ENCODE assay signal across 9 cellular contexts in the genomic region with DNA sequence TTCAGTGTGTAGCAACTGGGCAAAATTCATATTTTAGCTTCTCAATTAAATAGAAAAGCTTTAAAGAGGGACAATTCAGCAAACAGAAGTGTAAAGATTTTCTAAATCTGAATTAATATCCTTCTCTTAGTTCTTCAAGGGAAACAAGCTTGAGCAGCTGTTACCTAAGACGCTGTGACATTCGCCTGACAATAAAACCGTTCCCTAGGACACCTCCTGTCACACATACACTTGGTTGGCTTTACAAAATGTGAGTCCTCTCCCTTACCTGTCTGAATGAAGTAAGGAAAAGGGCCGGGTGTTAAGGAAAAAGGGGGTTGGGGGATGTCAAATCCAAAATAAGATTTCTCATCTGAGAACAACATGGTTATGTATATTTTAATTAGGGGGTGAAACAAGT. TPM values are rescaled to one million over a fixed set of nuclear protein-coding genes. Genes with fewer than 3 reads are reported as not detected.
DNase-seq lines count a peak whose midpoint lies in the region; ATAC-seq and TF ChIP-seq lines count a peak whose summit lies in the region.
"Had no signal": no experiment of that assay in that cellular context is flagged by ENCODE, and none has a peak within 500 bp of the region (broad histone marks: within the 10 kb centered on the region; RNA-seq: fewer than 3 reads in every experiment).

No MANE protein-coding gene starts in this region.

- H3K27me3 Mint-ChIP-seq in central memory CD8-positive, alpha-beta T cell = no peaks in the 10 kb centered on the region

- H3K9ac ChIP-seq in BLaER1 treated with 17β-estradiol and CSF1 and Interleukin-3, amounts not matched to agents 10 nM and 100 nM = peak overlapping the region in 9 of 11 experiments; percentile 6 to 94 (median 94); a peak in 13 of 22 replicates
- no peak overlapping the region for H3K9ac ChIP-seq in HUES64 (ENCODE audit: low read depth, low read length)

- peak overlapping the region; percentile 52 to 100 (median 95); a peak in 21 of 22 replicates for H3K4me2 ChIP-seq in BLaER1 treated with 17β-estradiol and CSF1 and Interleukin-3, amounts not matched to agents 10 nM and 100 nM

- H4K20me1 ChIP-seq in BLaER1 treated with 17β-estradiol and CSF1 and Interleukin-3, amounts not matched to agents 10 nM and 100 nM = peaks cover 27 to 67% (median 59%) of the 10 kb centered on the region in 11 experiments; a peak in 21 of 22 replicates

- 20% methylated on average over 4 of the region's 4 CpGs for WGBS in HUES64

- H3K4me3 Mint-ChIP-seq in central memory CD8-positive, alpha-beta T cell = peak overlapping the region; percentile 84

- no peak for DNase-seq in central memory CD8-positive, alpha-beta T cell (ENCODE audit: low spot score in 2 of 2)
- no peak for DNase-seq in AG20443 (ENCODE audit: low spot score)
- DNase-seq in AG08395 (ENCODE audit: low spot score) = no peak
- DNase-seq in nucleus accumbens (lab: John Stamatoyannopoulos, UW) = no peak
- DNase-seq: NCI-H1694 treated with DMSO at 0.1 percent for 48 hours had no signal

- H3K36me3 Mint-ChIP-seq in central memory CD8-positive, alpha-beta T cell (ENCODE audit: insufficient read depth) = peaks cover 7% of the 10 kb centered on the region

- no peaks in the 10 kb centered on the region for H3K36me3 ChIP-seq in BLaER1 treated with 17β-estradiol and CSF1 and Interleukin-3, amounts not matched to agents 10 nM and 100 nM
- no peaks in the 10 kb centered on the region for H3K36me3 ChIP-seq in HUES64 (ENCODE audit: insufficient read depth, low read length)
- no peaks in the 10 kb centered on the region for H3K36me3 ChIP-seq in neutrophil

- H3K27me3 ChIP-seq in BLaER1 treated with 17β-estradiol and CSF1 and Interleukin-3, amounts not matched to agents 10 nM and 100 nM = no peaks in the 10 kb centered on the region
- H3K27me3 ChIP-seq in HUES64 (ENCODE audit: insufficient read depth, low read length) = peaks cover 39% of the 10 kb centered on the region
- no peaks in the 10 kb centered on the region for H3K27me3 ChIP-seq in neutrophil

- peaks cover 46% of the 10 kb centered on the region for H3K4me1 Mint-ChIP-seq in central memory CD8-positive, alpha-beta T cell

- TF ChIP-seq CTCF in neutrophil (IDR thresholded peaks at IDR 0.05) = no peak

- no peak overlapping the region for H3K27ac Mint-ChIP-seq in central memory CD8-positive, alpha-beta T cell (ENCODE audit: low read depth)

- H3K9me3 ChIP-seq in BLaER1 treated with 17β-estradiol and CSF1 and Interleukin-3, amounts not matched to agents 10 nM and 100 nM (replicated peaks in 1 of 11) = no peaks in the 10 kb centered on the region
- no peaks in the 10 kb centered on the region for H3K9me3 ChIP-seq in HUES64 (ENCODE audit: insufficient read depth, low read depth, low read length)
- H3K9me3 ChIP-seq in neutrophil = no peaks in the 10 kb centered on the region

- no peak for ATAC-seq in central memory CD8-positive, alpha-beta T cell (replicated peaks; ENCODE audit: extremely low read depth, poor library complexity, severe bottlenecking)
- no peak for ATAC-seq in HG02678 (IDR thresholded peaks at IDR 0.05; ENCODE audit: unreplicated experiment)

- H3K4me1 ChIP-seq in BLaER1 treated with 17β-estradiol and CSF1 and Interleukin-3, amounts not matched to agents 10 nM and 100 nM = peaks cover 42 to 77% (median 55%) of the 10 kb centered on the region in 10 experiments
- H3K4me1 ChIP-seq in HUES64 (ENCODE audit: insufficient read depth, low read length) (peaks cover 38% of the 10 kb centered on the region), neutrophil (ENCODE audit: control insufficient read depth in 1 of 2, insufficient read depth in 1 of 2, low read depth in 1 of 2, low read length in 1 of 2) (peaks cover 75 to 76% of the 10 kb centered on the region in 2 experiments)

- H3K27ac ChIP-seq in BLaER1 treated with 17β-estradiol and CSF1 and Interleukin-3, amounts not matched to agents 10 nM and 100 nM = peak overlapping the region in 1 of 11 experiments; percentile 94; a peak in 2 of 22 replicates
- H3K27ac ChIP-seq in HUES64 (ENCODE audit: low read depth, low read length) (no peak overlapping the region), neutrophil (peak overlapping the region; percentile 97)

- H3K4me3 ChIP-seq in BLaER1 treated with 17β-estradiol and CSF1 and Interleukin-3, amounts not matched to agents 10 nM and 100 nM = peak overlapping the region in 2 of 10 experiments; percentile 76 to 80; a peak in 5 of 20 replicates
- H3K4me3 ChIP-seq in HUES64 (ENCODE audit: low read length) = 0 out of 2 replicates have a peak overlapping the region, but pooled peaks have one; percentile 65
- H3K4me3 ChIP-seq in neutrophil (ENCODE audit: low read depth in 1 of 2, low read length in 1 of 2) = peak overlapping the region; percentile 83 to 90

- no peaks in the 10 kb centered on the region for H3K9me3 Mint-ChIP-seq in central memory CD8-positive, alpha-beta T cell

RNA-seq across cellular contexts. Expression of a gene that starts 2.1 kb away (rescaled TPM):
- polyA plus RNA-seq in HUES64 (2013, experiment 1 of 2) = 5.4 TPM
- 8.2 TPM for polyA plus RNA-seq in HUES64 (2013, experiment 2 of 2)
